ENCODE assay signal across 26 cellular contexts in genomic region chr17:27464431-27464830, GRCh38. TPM values are rescaled to one million over a fixed set of nuclear protein-coding genes. Genes with fewer than 3 reads are reported as not detected.
A peak's percentile ranks its signal among the peaks of the same experiment; 100 is the strongest.
DNase-seq lines count a peak whose midpoint lies in the region; ATAC-seq, FAIRE-seq and TF ChIP-seq lines count a peak whose summit lies in the region.
"Had no signal": no experiment of that assay in that cellular context is flagged by ENCODE, and none has a peak within 500 bp of the region (broad histone marks: within the 10 kb centered on the region; RNA-seq: fewer than 3 reads in every experiment).

No MANE protein-coding gene starts in this region.

- peak overlapping the region; percentile 78 for H3K27ac Mint-ChIP-seq in activated CD4-positive, alpha-beta T cell treated with anti-CD3 and anti-CD28 coated beads, Interleukin-2, amount 10 ng/mL, durations not matched to agents 24 days and 14 days
- H3K27ac Mint-ChIP-seq in activated naive CD8-positive, alpha-beta T cell treated with anti-CD3 and anti-CD28 coated beads, Interleukin-2, amount 10 ng/mL, durations not matched to agents 7 days and 5 days: no peak overlapping the region
- no peak overlapping the region for H3K27ac Mint-ChIP-seq in activated naive CD8-positive, alpha-beta T cell treated with anti-CD3 and anti-CD28 coated beads for 36 hours
- H3K27ac Mint-ChIP-seq in T-helper 17 cell (peak overlapping the region; percentile 14), glutamatergic neuron (ENCODE audit: unreplicated experiment) (peak overlapping the region; percentile 28)
- H3K27ac Mint-ChIP-seq: CD4-positive, alpha-beta T cell had no signal

- ATAC-seq in activated naive CD8-positive, alpha-beta T cell treated with anti-CD3 and anti-CD28 coated beads, Interleukin-2, amount 10 ng/mL, durations not matched to agents 7 days and 5 days (ENCODE audit: low read depth): no peak
- ATAC-seq in T-helper 17 cell: no peak
- ATAC-seq: Right ventricle myocardium inferior, SK-N-SH treated with all-trans-retinoic acid at 6 μM for 48 hours had no signal

- no peak for FAIRE-seq in H54 (lab: Jason Lieb, UNC)
- FAIRE-seq: A204.1, GM18507 had no signal

- POLR2A ChIA-PET in activated naive CD8-positive, alpha-beta T cell treated with anti-CD3 and anti-CD28 coated beads, Interleukin-2, amount 10 ng/mL, durations not matched to agents 7 days and 5 days (lab: Charles Lee): interaction anchor here (3.4 kb wide), 1 partner anchor 8 kb away, joined by 15 read pairs; the partner anchor contains the start of gene KSR1

- no peaks in the 10 kb centered on the region for H3K9me3 ChIP-seq in T-helper 17 cell (ENCODE audit: control insufficient read depth, low read length, poor library complexity, severe bottlenecking)
- H3K9me3 ChIP-seq: BLaER1, SJCRH30 had no signal

- H3K4me1 Mint-ChIP-seq in activated CD4-positive, alpha-beta T cell treated with anti-CD3 and anti-CD28 coated beads, Interleukin-2, amount 10 ng/mL, durations not matched to agents 24 days and 14 days: peaks cover 82% of the 10 kb centered on the region
- peaks cover 69% of the 10 kb centered on the region for H3K4me1 Mint-ChIP-seq in activated naive CD8-positive, alpha-beta T cell treated with anti-CD3 and anti-CD28 coated beads, Interleukin-2, amount 10 ng/mL, durations not matched to agents 7 days and 5 days
- H3K4me1 Mint-ChIP-seq in activated naive CD8-positive, alpha-beta T cell treated with anti-CD3 and anti-CD28 coated beads for 36 hours: peaks cover 63% of the 10 kb centered on the region
- peaks cover 45% of the 10 kb centered on the region for H3K4me1 Mint-ChIP-seq in T-helper 17 cell
- peaks cover 69% of the 10 kb centered on the region for H3K4me1 Mint-ChIP-seq in glutamatergic neuron (ENCODE audit: low read depth, unreplicated experiment)

- H3K9me3 Mint-ChIP-seq in activated CD4-positive, alpha-beta T cell treated with anti-CD3 and anti-CD28 coated beads, Interleukin-2, amount 10 ng/mL, durations not matched to agents 24 days and 14 days: no peaks in the 10 kb centered on the region
- H3K9me3 Mint-ChIP-seq in activated naive CD8-positive, alpha-beta T cell treated with anti-CD3 and anti-CD28 coated beads, Interleukin-2, amount 10 ng/mL, durations not matched to agents 7 days and 5 days: no peaks in the 10 kb centered on the region
- no peaks in the 10 kb centered on the region for H3K9me3 Mint-ChIP-seq in activated naive CD8-positive, alpha-beta T cell treated with anti-CD3 and anti-CD28 coated beads for 36 hours
- H3K9me3 Mint-ChIP-seq in glutamatergic neuron (ENCODE audit: unreplicated experiment): peaks cover 9% of the 10 kb centered on the region
- H3K9me3 Mint-ChIP-seq: CD4-positive, alpha-beta T cell; IgD-negative memory B cell had no signal

- H3K36me3 Mint-ChIP-seq in activated CD4-positive, alpha-beta T cell treated with anti-CD3 and anti-CD28 coated beads, Interleukin-2, amount 10 ng/mL, durations not matched to agents 24 days and 14 days (ENCODE audit: low read depth): peaks cover 22% of the 10 kb centered on the region
- peaks cover 4% of the 10 kb centered on the region for H3K36me3 Mint-ChIP-seq in activated naive CD8-positive, alpha-beta T cell treated with anti-CD3 and anti-CD28 coated beads, Interleukin-2, amount 10 ng/mL, durations not matched to agents 7 days and 5 days
- peaks cover 29% of the 10 kb centered on the region for H3K36me3 Mint-ChIP-seq in activated naive CD8-positive, alpha-beta T cell treated with anti-CD3 and anti-CD28 coated beads for 36 hours
- H3K36me3 Mint-ChIP-seq in T-helper 17 cell (ENCODE audit: low read depth) (no peaks in the 10 kb centered on the region), glutamatergic neuron (ENCODE audit: unreplicated experiment) (no peaks in the 10 kb centered on the region)
- H3K36me3 Mint-ChIP-seq: IgD-negative memory B cell had no signal

- H3K27me3 Mint-ChIP-seq in activated CD4-positive, alpha-beta T cell treated with anti-CD3 and anti-CD28 coated beads, Interleukin-2, amount 10 ng/mL, durations not matched to agents 24 days and 14 days: no peaks in the 10 kb centered on the region
- H3K27me3 Mint-ChIP-seq in activated naive CD8-positive, alpha-beta T cell treated with anti-CD3 and anti-CD28 coated beads, Interleukin-2, amount 10 ng/mL, durations not matched to agents 7 days and 5 days: no peaks in the 10 kb centered on the region
- H3K27me3 Mint-ChIP-seq in activated naive CD8-positive, alpha-beta T cell treated with anti-CD3 and anti-CD28 coated beads for 36 hours: no peaks in the 10 kb centered on the region
- no peaks in the 10 kb centered on the region for H3K27me3 Mint-ChIP-seq in T-helper 17 cell
- peaks cover 10% of the 10 kb centered on the region for H3K27me3 Mint-ChIP-seq in glutamatergic neuron (ENCODE audit: unreplicated experiment)
- H3K27me3 Mint-ChIP-seq: CD4-positive, alpha-beta T cell; IgD-negative memory B cell had no signal

- intact Hi-C loops in activated CD4-positive, alpha-beta T cell treated with anti-CD3 and anti-CD28 coated beads, Interleukin-2, amount 10 ng/mL, durations not matched to agents 24 days and 14 days (cut with micrococcal nuclease): no loop called here

- TF ChIP-seq CTCF in glutamatergic neuron (IDR thresholded peaks at IDR 0.05; ENCODE audit: partially characterized antibody, unreplicated experiment): no peak

- DNase-seq in activated CD4-positive, alpha-beta T cell treated with anti-CD3 and anti-CD28 coated beads, Interleukin-2, amount 10 ng/mL, durations not matched to agents 24 days and 14 days: no peak
- DNase-seq in activated CD4-positive, alpha-beta T cell treated with anti-CD3 and anti-CD28 coated beads for 4 hours: no peak
- DNase-seq in activated naive CD8-positive, alpha-beta T cell treated with anti-CD3 and anti-CD28 coated beads, Interleukin-2, amount 10 ng/mL, durations not matched to agents 7 days and 5 days: no peak
- no peak for DNase-seq in activated naive CD8-positive, alpha-beta T cell treated with anti-CD3 and anti-CD28 coated beads for 36 hours
- DNase-seq in T-helper 17 cell (no peak), glutamatergic neuron (no peak), mucosa of gallbladder (ENCODE audit: low spot score) (no peak), H54 (ENCODE audit: insufficient read length, low spot score) (no peak)
- DNase-seq: CD4-positive, alpha-beta T cell; DND-41; GOT3; HCEC 1CT; NCI-H1048; NCI-H1417 treated with DMSO at 0.1 percent for 48 hours; NCI-H1694 treated with DMSO at 0.1 percent for 48 hours; NCI-H2081; NCI-H2227 treated with DMSO at 0.1 percent for 48 hours; NCI-H526 treated with DMSO at 0.1 percent for 48 hours; PC-9; SJCRH30 had no signal

- peak overlapping the region; percentile 61 for H3K4me3 Mint-ChIP-seq in activated CD4-positive, alpha-beta T cell treated with anti-CD3 and anti-CD28 coated beads, Interleukin-2, amount 10 ng/mL, durations not matched to agents 24 days and 14 days
- H3K4me3 Mint-ChIP-seq in activated naive CD8-positive, alpha-beta T cell treated with anti-CD3 and anti-CD28 coated beads, Interleukin-2, amount 10 ng/mL, durations not matched to agents 7 days and 5 days: peak overlapping the region; percentile 41
- H3K4me3 Mint-ChIP-seq in activated naive CD8-positive, alpha-beta T cell treated with anti-CD3 and anti-CD28 coated beads for 36 hours: no peak overlapping the region
- H3K4me3 Mint-ChIP-seq in T-helper 17 cell: no peak overlapping the region
- no peak overlapping the region for H3K4me3 Mint-ChIP-seq in glutamatergic neuron (ENCODE audit: unreplicated experiment)
- H3K4me3 Mint-ChIP-seq: CD4-positive, alpha-beta T cell; IgD-negative memory B cell had no signal

- TF ChIP-seq POLR2A in H54 (IDR thresholded peaks at IDR 0.05; ENCODE audit: low read depth, low read length): no peak

RNA-seq across cellular contexts. Expression of gene KSR1, which starts 8.2 kb away (rescaled TPM):
- 104 TPM in 2 replicates for total RNA-seq in activated CD4-positive, alpha-beta T cell treated with anti-CD3 and anti-CD28 coated beads, Interleukin-2, amount 10 ng/mL, durations not matched to agents 24 days and 14 days
- 10 to 100 TPM; 57.0 to 60.2 TPM for total RNA-seq in activated naive CD8-positive, alpha-beta T cell treated with anti-CD3 and anti-CD28 coated beads, Interleukin-2, amount 10 ng/mL, durations not matched to agents 7 days and 5 days
- total RNA-seq in activated naive CD8-positive, alpha-beta T cell treated with anti-CD3 and anti-CD28 coated beads for 36 hours: 10 to 100 TPM; 58.9 to 62.5 TPM
- 10 to 100 TPM; 36.7 to 46.7 TPM for total RNA-seq in T-helper 17 cell
- total RNA-seq in glutamatergic neuron (ENCODE audit: unreplicated experiment): 203 TPM
- 60.2 TPM for total RNA-seq in mucosa of gallbladder

Comparison
In these comparisons a context has a peak if more than half of its experiments do, and no peak if none do; other contexts are left out.
1. H3K4me3 Mint-ChIP-seq: peak in activated CD4-positive, alpha-beta T cell treated with anti-CD3 and anti-CD28 coated beads, Interleukin-2, amount 10 ng/mL, durations not matched to agents 24 days and 14 days (single experiment) and activated naive CD8-positive, alpha-beta T cell treated with anti-CD3 and anti-CD28 coated beads, Interleukin-2, amount 10 ng/mL, durations not matched to agents 7 days and 5 days (single experiment); none in activated naive CD8-positive, alpha-beta T cell treated with anti-CD3 and anti-CD28 coated beads for 36 hours (single experiment), T-helper 17 cell (single experiment) and glutamatergic neuron (single experiment).
2. H3K27ac Mint-ChIP-seq: peak in activated CD4-positive, alpha-beta T cell treated with anti-CD3 and anti-CD28 coated beads, Interleukin-2, amount 10 ng/mL, durations not matched to agents 24 days and 14 days (single experiment), T-helper 17 cell (single experiment) and glutamatergic neuron (single experiment); none in activated naive CD8-positive, alpha-beta T cell treated with anti-CD3 and anti-CD28 coated beads, Interleukin-2, amount 10 ng/mL, durations not matched to agents 7 days and 5 days (single experiment) and activated naive CD8-positive, alpha-beta T cell treated with anti-CD3 and anti-CD28 coated beads for 36 hours (single experiment).